In the genomic region with DNA sequence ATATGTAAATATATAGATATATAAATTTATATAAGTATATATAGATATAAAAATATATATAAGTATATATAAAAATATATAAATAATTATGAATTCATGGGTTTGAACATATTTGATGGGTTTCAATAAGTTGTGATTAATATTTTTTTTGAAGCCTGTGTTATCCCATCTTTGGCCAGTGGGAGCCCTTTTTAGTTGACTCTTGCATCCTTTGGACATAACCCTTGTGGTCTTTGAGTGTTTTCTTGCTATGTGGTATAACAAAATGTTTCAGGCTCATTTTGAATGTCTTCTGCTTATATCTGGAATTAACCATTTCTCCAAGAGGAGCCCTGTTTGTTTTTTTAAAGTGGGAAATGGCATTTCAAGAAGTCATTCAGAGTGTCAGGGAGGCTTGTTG, we compare ENCODE assay signal across 25 cellular contexts. TPM values are rescaled to one million over a fixed set of nuclear protein-coding genes. Genes with fewer than 3 reads are reported as not detected.
DNase-seq lines count a peak whose midpoint lies in the region; ATAC-seq and TF ChIP-seq lines count a peak whose summit lies in the region.
"Had no signal": no experiment of that assay in that cellular context is flagged by ENCODE, and none has a peak within 500 bp of the region (broad histone marks: within the 10 kb centered on the region; RNA-seq: fewer than 3 reads in every experiment).

No MANE protein-coding gene starts in this region.

- H2AFZ ChIP-seq in mammary epithelial cell (ENCODE audit: low read depth, low read length) (no peak overlapping the region), GM23338 (no peak overlapping the region)

- H3K9me3 ChIP-seq in mammary epithelial cell (replicated peaks; ENCODE audit: insufficient read depth, low read length): no peaks in the 10 kb centered on the region
- H3K9me3 ChIP-seq in upper lobe of right lung: no peaks in the 10 kb centered on the region
- H3K9me3 ChIP-seq: SJSA1, uterus had no signal

- H3K4me1 Mint-ChIP-seq in MCF 10A (ENCODE audit: insufficient read depth, unreplicated experiment) (peaks cover 10% of the 10 kb centered on the region), GM23338 (peaks cover 9% of the 10 kb centered on the region)

- no peak overlapping the region for H3K4me3 Mint-ChIP-seq in MCF 10A (ENCODE audit: unreplicated experiment)
- no peak overlapping the region for H3K4me3 Mint-ChIP-seq in GM23338
- H3K4me3 Mint-ChIP-seq: activated B cell treated with CpG ODN at 0.5 μM for 24 hours; activated CD4-positive, alpha-beta memory T cell treated with anti-CD3 and anti-CD28 coated beads for 36 hours; CD4-positive, alpha-beta T cell; memory B cell; naive thymus-derived CD8-positive, alpha-beta T cell had no signal

- intact Hi-C loops in mammary epithelial cell (cut with micrococcal nuclease): no loop called here
- intact Hi-C loops in MCF 10A (cut with micrococcal nuclease): no loop called here
- intact Hi-C loops in upper lobe of right lung (cut with DNase I): no loop called here

- no peak for DNase-seq in mammary epithelial cell
- no peak for DNase-seq in MCF 10A (ENCODE audit: unreplicated experiment)
- DNase-seq in RKO (ENCODE audit: low spot score): peak; percentile 32
- DNase-seq in fibroblast of mammary gland (ENCODE audit: low read depth): no peak
- no peak for DNase-seq in upper lobe of right lung
- no peak for DNase-seq in GM23338 (ENCODE audit: low spot score)
- DNase-seq in stimulated activated CD8-positive, alpha-beta memory T cell treated with anti-CD3 and anti-CD28 coated beads, Interleukin-4, amount 100 ng/mL, for 48 hours: no peak
- DNase-seq: activated B cell treated with CpG ODN at 0.5 μM for 24 hours; activated CD4-positive, alpha-beta memory T cell treated with anti-CD3 and anti-CD28 coated beads for 36 hours; activated naive CD4-positive, alpha-beta T cell treated with Interleukin-2 at 50 U/mL for 16 hours; activated T-cell treated with anti-CD3 and anti-CD28 coated beads, Interleukin-2, amount 50 U/mL, for 1 hour; amygdala; CD4-positive, alpha-beta T cell; DMS79; foreskin melanocyte; HCEC 1CT; kidney; naive thymus-derived CD8-positive, alpha-beta T cell; NCI-H146; NCI-H748 treated with DMSO at 0.1 percent for 48 hours; stimulated activated CD4-positive, alpha-beta T cell treated with anti-CD3 and anti-CD28 coated beads, Interleukin-2, amount 100 ng/mL, for 48 hours; uterus had no signal

- peak; percentile 14 to 30 for TF ChIP-seq CTCF in mammary epithelial cell (conservative IDR thresholded peaks at IDR 0.05 in 1 of 2, IDR thresholded peaks at IDR 0.05 in 1 of 2; ENCODE audit: extremely low read depth in 1 of 2, insufficient read depth in 1 of 2, low read depth in 1 of 2, low read length in 2 of 2)
- no peak for TF ChIP-seq CTCF in MCF 10A (IDR thresholded peaks at IDR 0.05; ENCODE audit: unreplicated experiment)
- peak; percentile 34 for TF ChIP-seq CTCF in fibroblast of mammary gland (conservative IDR thresholded peaks at IDR 0.05; ENCODE audit: control insufficient read depth, insufficient read depth, low read depth, low read length)
- TF ChIP-seq CTCF in upper lobe of right lung (IDR thresholded peaks at IDR 0.05): peak; percentile 28
- peak in 1 of 2 experiments; percentile 17; a peak in 1 of 4 replicates for TF ChIP-seq CTCF in GM23338 (conservative IDR thresholded peaks at IDR 0.05; ENCODE audit: low read depth in 2 of 2)

- H3K27ac Mint-ChIP-seq in MCF 10A (ENCODE audit: low read depth, unreplicated experiment) (no peak overlapping the region), GM23338 (no peak overlapping the region)
- H3K27ac Mint-ChIP-seq: activated B cell treated with CpG ODN at 0.5 μM for 24 hours; activated CD4-positive, alpha-beta memory T cell treated with anti-CD3 and anti-CD28 coated beads for 36 hours; CD4-positive, alpha-beta T cell; naive thymus-derived CD8-positive, alpha-beta T cell had no signal

- H3K4me1 ChIP-seq in mammary epithelial cell (ENCODE audit: insufficient read depth, low read length) (no peaks in the 10 kb centered on the region), upper lobe of right lung (peaks cover 11% of the 10 kb centered on the region), GM23338 (ENCODE audit: insufficient read depth) (0 out of 2 replicates have a peak, but pooled peaks cover under 1% of the 10 kb centered on the region)
- H3K4me1 ChIP-seq: SJSA1, uterus had no signal

- H3K27me3 Mint-ChIP-seq in MCF 10A (ENCODE audit: insufficient read depth, unreplicated experiment) (no peaks in the 10 kb centered on the region), GM23338 (ENCODE audit: insufficient read depth, low read depth, poor library complexity) (no peaks in the 10 kb centered on the region)
- H3K27me3 Mint-ChIP-seq: activated B cell treated with CpG ODN at 0.5 μM for 24 hours; activated CD4-positive, alpha-beta memory T cell treated with anti-CD3 and anti-CD28 coated beads for 36 hours; CD4-positive, alpha-beta T cell; memory B cell; naive thymus-derived CD8-positive, alpha-beta T cell had no signal

- peaks cover 77% of the 10 kb centered on the region for H3K79me2 ChIP-seq in mammary epithelial cell (ENCODE audit: insufficient read depth, low read length)
- peaks cover 71% of the 10 kb centered on the region for H3K79me2 ChIP-seq in GM23338 (replicated peaks; ENCODE audit: insufficient read depth)

- 0 out of 2 replicates have a peak, but pooled peaks cover 6% of the 10 kb centered on the region for H3F3A ChIP-seq in GM23338 (replicated peaks; ENCODE audit: low read depth)

- no peaks in the 10 kb centered on the region for H4K20me1 ChIP-seq in mammary epithelial cell (ENCODE audit: insufficient read depth, low read length)
- no peaks in the 10 kb centered on the region; the same call in 1 of the 2 replicates for H4K20me1 ChIP-seq in GM23338 (replicated peaks; ENCODE audit: insufficient read depth)

- CTCF ChIA-PET in mammary epithelial cell (lab: Charles Lee; ENCODE audit: low non-redundant PET): no interaction called here
- CTCF ChIA-PET in MCF 10A (lab: Yijun Ruan, JAX): no interaction called here

- no peak overlapping the region for H3K4me3 ChIP-seq in mammary epithelial cell (replicated peaks in 1 of 3; ENCODE audit: insufficient read depth in 1 of 3, low read depth in 2 of 3, low read length in 3 of 3)
- H3K4me3 ChIP-seq in fibroblast of mammary gland (ENCODE audit: control insufficient read depth, low read depth, low read length): no peak overlapping the region
- H3K4me3 ChIP-seq in upper lobe of right lung: no peak overlapping the region
- no peak overlapping the region for H3K4me3 ChIP-seq in GM23338
- H3K4me3 ChIP-seq: SJSA1, uterus had no signal

- in situ Hi-C loops in mammary epithelial cell (cut with MboI; ENCODE audit: low sequenced_read_pairs in 2 of 2): no loop called here

- no peaks in the 10 kb centered on the region for H3K9me2 ChIP-seq in GM23338 (ENCODE audit: insufficient read depth)

- POLR2A ChIA-PET in MCF 10A (lab: Yijun Ruan, JAX): no interaction called here

- no peaks in the 10 kb centered on the region for H3K36me3 Mint-ChIP-seq in MCF 10A (ENCODE audit: insufficient read depth, unreplicated experiment)
- H3K36me3 Mint-ChIP-seq in GM23338 (ENCODE audit: low read depth): no peaks in the 10 kb centered on the region; the same call in 2 of the 3 replicates

- H3K27me3 ChIP-seq in mammary epithelial cell (ENCODE audit: insufficient read depth, low read length) (no peaks in the 10 kb centered on the region), upper lobe of right lung (no peaks in the 10 kb centered on the region), GM23338 (ENCODE audit: insufficient read depth) (no peaks in the 10 kb centered on the region)
- H3K27me3 ChIP-seq: SJSA1, uterus had no signal

- dilution Hi-C loops in mammary epithelial cell (cut with HindIII; ENCODE audit: low sequenced_read_pairs): no loop called here

- H3K27ac ChIP-seq in mammary epithelial cell (ENCODE audit: insufficient read depth, low read depth, low read length) (no peak overlapping the region), upper lobe of right lung (no peak overlapping the region), GM23338 (ENCODE audit: low read depth) (no peak overlapping the region)
- H3K27ac ChIP-seq: SJSA1, uterus had no signal

- no peak overlapping the region for H3K9ac ChIP-seq in mammary epithelial cell (ENCODE audit: insufficient read depth, low read length)

- BruUV-seq in mammary epithelial cell (replicated peaks; lab: Mats Ljungman, UMichigan): no TSS peak
- BruUV-seq in MCF 10A (replicated peaks; lab: Mats Ljungman, UMichigan): no TSS peak

- no peak overlapping the region for H3K4me2 ChIP-seq in mammary epithelial cell (ENCODE audit: insufficient read depth, low read depth, low read length)
- no peak overlapping the region for H3K4me2 ChIP-seq in GM23338

- H3K36me3 ChIP-seq in mammary epithelial cell (ENCODE audit: insufficient read depth, low read length) (no peaks in the 10 kb centered on the region), upper lobe of right lung (no peaks in the 10 kb centered on the region), GM23338 (ENCODE audit: insufficient read depth) (no peaks in the 10 kb centered on the region)
- H3K36me3 ChIP-seq: SJSA1, uterus had no signal

- ATAC-seq in upper lobe of right lung (no peak), GM23338 (no peak), GM18858 (IDR thresholded peaks at IDR 0.05; ENCODE audit: unreplicated experiment) (no peak)
- ATAC-seq: naive thymus-derived CD8-positive, alpha-beta T cell had no signal

- H3K9me3 Mint-ChIP-seq in MCF 10A (ENCODE audit: unreplicated experiment) (peaks cover 8% of the 10 kb centered on the region), GM23338 (no peaks in the 10 kb centered on the region; the same call in 2 of the 3 replicates)
- H3K9me3 Mint-ChIP-seq: activated B cell treated with CpG ODN at 0.5 μM for 24 hours; activated CD4-positive, alpha-beta memory T cell treated with anti-CD3 and anti-CD28 coated beads for 36 hours; CD4-positive, alpha-beta T cell; memory B cell had no signal

RNA-seq across cellular contexts. Expression of a gene that starts 15.2 kb away (rescaled TPM):
- 10 to 100 TPM; 15.3 to 24.0 TPM for total RNA-seq in mammary epithelial cell
- 5.8 TPM for polyA plus RNA-seq in mammary epithelial cell
- 90.1 TPM for polyA minus RNA-seq in mammary epithelial cell
- 10.5 and 14.4 TPM in 2 replicates for total RNA-seq in MCF 10A (2022)
- total RNA-seq in upper lobe of right lung: 98.5 TPM
- 17.7 and 25.0 TPM in 2 replicates for total RNA-seq in GM23338 (2014; rRNA removed; shearing (Covaris generic))
- 6.9 TPM in 2 replicates for polyA plus RNA-seq in GM23338 (2016; fragmentation: Nextera tagmentation; extraction: Ambion mirVana)

RNA-seq across cellular contexts. Expression of a gene that starts 20.8 kb away (rescaled TPM):
- total RNA-seq in mammary epithelial cell: 10 to 100 TPM; 39.7 to 45.2 TPM
- 15.8 TPM for polyA plus RNA-seq in mammary epithelial cell
- polyA minus RNA-seq in mammary epithelial cell: 14.0 TPM
- 80.2 and 95.0 TPM in 2 replicates for total RNA-seq in MCF 10A (2022)
- total RNA-seq in upper lobe of right lung: 38.2 TPM
- total RNA-seq in GM23338 (2014; rRNA removed; shearing (Covaris generic)): 37.7 and 38.4 TPM in 2 replicates
- 59.2 and 73.3 TPM in 2 replicates for polyA plus RNA-seq in GM23338 (2016; fragmentation: Nextera tagmentation; extraction: Ambion mirVana)
